In genomic region chr4:124887738-124888137, GRCh38 we compare ENCODE assay signal across 17 cellular contexts.
DNase-seq lines count a peak whose midpoint lies in the region; ATAC-seq and TF ChIP-seq lines count a peak whose summit lies in the region.
"Had no signal": no experiment of that assay in that cellular context is flagged by ENCODE, and none has a peak within 500 bp of the region (broad histone marks: within the 10 kb centered on the region; RNA-seq: fewer than 3 reads in every experiment).

No MANE protein-coding gene starts in this region.

- H3F3A ChIP-seq in SK-N-SH (replicated peaks; ENCODE audit: insufficient read depth) (no peaks in the 10 kb centered on the region), PC-9 (ENCODE audit: insufficient read depth, low read depth) (no peaks in the 10 kb centered on the region)

- H3K9me3 ChIP-seq in SK-N-SH = no peaks in the 10 kb centered on the region
- H3K9me3 ChIP-seq in PC-9 (ENCODE audit: insufficient read depth, low read depth) = no peaks in the 10 kb centered on the region
- no peaks in the 10 kb centered on the region for H3K9me3 ChIP-seq in mucosa of descending colon
- H3K9me3 ChIP-seq: A549; BLaER1 treated with 17β-estradiol and CSF1 and Interleukin-3, amounts not matched to agents 10 nM and 100 nM; Caco-2 had no signal

- TF ChIP-seq CTCF in SK-N-SH (IDR thresholded peaks at IDR 0.05) (no peak), PC-9 (conservative IDR thresholded peaks at IDR 0.05) (no peak), epithelial cell of esophagus (IDR thresholded peaks at IDR 0.05; ENCODE audit: insufficient read depth, low read depth, low read length, missing control alignments) (no peak), mucosa of descending colon (IDR thresholded peaks at IDR 0.05) (no peak)

- CTCF ChIA-PET in SK-N-SH (lab: Yijun Ruan, JAX) (no interaction called here), PC-9 (lab: Charles Lee) (no interaction called here)

- intact Hi-C loops in PC-9 (cut with micrococcal nuclease; ENCODE audit: unreplicated experiment) (no loop called here), mucosa of descending colon (cut with DNase I, micrococcal nuclease) (no loop called here)

- H3K4me1 ChIP-seq in SK-N-SH (ENCODE audit: control insufficient read depth in 1 of 2, insufficient read depth in 2 of 2, low read depth in 1 of 2, low read length in 1 of 2) = no peaks in the 10 kb centered on the region
- H3K4me1 ChIP-seq in PC-9 (replicated peaks; ENCODE audit: insufficient read depth) = no peaks in the 10 kb centered on the region
- no peaks in the 10 kb centered on the region for H3K4me1 ChIP-seq in mucosa of descending colon (ENCODE audit: low read depth)
- H3K4me1 ChIP-seq: A549; BLaER1 treated with 17β-estradiol and CSF1 and Interleukin-3, amounts not matched to agents 10 nM and 100 nM; Caco-2 had no signal

- POLR2A ChIA-PET in SK-N-SH (lab: Yijun Ruan, JAX) (no interaction called here), PC-9 (lab: Charles Lee; ENCODE audit: unreplicated experiment) (no interaction called here)

- H3K9ac ChIP-seq in SK-N-SH = no peak overlapping the region
- H3K9ac ChIP-seq: BLaER1 treated with 17β-estradiol and CSF1 and Interleukin-3, amounts not matched to agents 10 nM and 100 nM had no signal

- DNase-seq in SK-N-SH (no peak), PC-9 (no peak), epithelial cell of esophagus (ENCODE audit: low read depth) (peak; percentile 41), mucosa of descending colon (no peak)
- DNase-seq: AML-193; Caco-2; Calu3; CD4-positive, alpha-beta T cell; CD8-positive, alpha-beta T cell; DMS79 treated with DMSO at 0.1 percent for 48 hours; GF-D8 had no signal

- no peaks in the 10 kb centered on the region for H3K79me2 ChIP-seq in SK-N-SH (ENCODE audit: insufficient read depth)
- no peaks in the 10 kb centered on the region for H3K79me2 ChIP-seq in PC-9 (ENCODE audit: low read depth)

- H2AFZ ChIP-seq in SK-N-SH (ENCODE audit: low read depth) (no peak overlapping the region), PC-9 (0 out of 2 replicates have a peak overlapping the region, but pooled peaks have one; percentile 29)

- no peak overlapping the region for H3K4me3 ChIP-seq in SK-N-SH (ENCODE audit: low read depth in 2 of 2, low read length in 1 of 2)
- H3K4me3 ChIP-seq in PC-9 = no peak overlapping the region
- no peak overlapping the region for H3K4me3 ChIP-seq in epithelial cell of esophagus (ENCODE audit: low read length)
- H3K4me3 ChIP-seq in mucosa of descending colon = no peak overlapping the region
- H3K4me3 ChIP-seq: A549; BLaER1 treated with 17β-estradiol and CSF1 and Interleukin-3, amounts not matched to agents 10 nM and 100 nM had no signal

- H3K36me3 ChIP-seq in SK-N-SH (replicated peaks in 1 of 2; ENCODE audit: control insufficient read depth in 1 of 2, insufficient read depth in 2 of 2, low read length in 1 of 2) = no peaks in the 10 kb centered on the region
- H3K36me3 ChIP-seq in PC-9 (ENCODE audit: low read depth) = no peaks in the 10 kb centered on the region
- no peaks in the 10 kb centered on the region for H3K36me3 ChIP-seq in mucosa of descending colon (ENCODE audit: low read depth)
- H3K36me3 ChIP-seq: BLaER1 treated with 17β-estradiol and CSF1 and Interleukin-3, amounts not matched to agents 10 nM and 100 nM had no signal

- H3K27ac ChIP-seq in SK-N-SH (ENCODE audit: low read depth in 2 of 2, low read length in 1 of 2) (no peak overlapping the region), PC-9 (no peak overlapping the region)
- H3K27ac ChIP-seq: 22Rv1; A549; BLaER1 treated with 17β-estradiol and CSF1 and Interleukin-3, amounts not matched to agents 10 nM and 100 nM; C4-2B had no signal

- peak in 1 of 2 experiments; percentile 13; a peak in 1 of 4 replicates for TF ChIP-seq EP300 in SK-N-SH (IDR thresholded peaks at IDR 0.05; ENCODE audit: borderline replicate concordance in 1 of 2, low read depth in 1 of 2, low read length in 1 of 2)

- BruUV-seq in PC-9 (replicated peaks; lab: Mats Ljungman, UMichigan) = no TSS peak

- 91% methylated on average over 3 of the region's 3 CpGs for WGBS in SK-N-SH (ENCODE audit: low lambda C conversion rate)

- no peak overlapping the region for H3K4me2 ChIP-seq in SK-N-SH
- H3K4me2 ChIP-seq in PC-9 = no peak overlapping the region
- H3K4me2 ChIP-seq: A549; BLaER1 treated with 17β-estradiol and CSF1 and Interleukin-3, amounts not matched to agents 10 nM and 100 nM had no signal

- no peak for ATAC-seq in SK-N-SH treated with all-trans-retinoic acid at 6 μM for 48 hours
- ATAC-seq in HG03520 (IDR thresholded peaks at IDR 0.05; ENCODE audit: unreplicated experiment) = no peak
- no peak for ATAC-seq in mucosa of descending colon
- ATAC-seq: A549; CD8-positive, alpha-beta T cell had no signal

- H3K9me2 ChIP-seq in SK-N-SH (no peaks in the 10 kb centered on the region; the same call in 1 of the 2 replicates), PC-9 (ENCODE audit: insufficient read depth) (peaks cover 4% of the 10 kb centered on the region)

- H4K20me1 ChIP-seq in SK-N-SH (ENCODE audit: insufficient read depth) (no peaks in the 10 kb centered on the region), PC-9 (ENCODE audit: insufficient read depth) (no peaks in the 10 kb centered on the region)
- H4K20me1 ChIP-seq: BLaER1 treated with 17β-estradiol and CSF1 and Interleukin-3, amounts not matched to agents 10 nM and 100 nM had no signal

- H3K27me3 ChIP-seq in SK-N-SH (ENCODE audit: insufficient read depth) = no peaks in the 10 kb centered on the region
- H3K27me3 ChIP-seq in PC-9 (ENCODE audit: insufficient read depth, low read depth) = no peaks in the 10 kb centered on the region
- H3K27me3 ChIP-seq: BLaER1 treated with 17β-estradiol and CSF1 and Interleukin-3, amounts not matched to agents 10 nM and 100 nM had no signal

- no peak for TF ChIP-seq RAD21 in SK-N-SH (IDR thresholded peaks at IDR 0.05; ENCODE audit: low read length)

TF ChIP-seq in SK-N-SH, 30 proteins besides CTCF, POLR2A, EP300 and RAD21:
- peak; percentile 60 for TF ChIP-seq GATA2 (CRISPR knock-in tag; IDR thresholded peaks at IDR 0.05)
- no peak for TF ChIP-seq CHD2 (IDR thresholded peaks at IDR 0.05; ENCODE audit: low read length, partially characterized antibody)
- no peak for TF ChIP-seq USF1 (IDR thresholded peaks at IDR 0.05; ENCODE audit: borderline replicate concordance, low read depth)

TF ChIP-seq in SK-N-SH treated with all-trans-retinoic acid at 6 μM for 48 hours, 23 proteins besides CTCF, POLR2A, EP300 and RAD21 (continues in another document):
- no peak for TF ChIP-seq CSDC2 (CRISPR knock-in tag; IDR thresholded peaks at IDR 0.05)
- no peak for TF ChIP-seq PPARA (CRISPR knock-in tag; IDR thresholded peaks at IDR 0.05; ENCODE audit: borderline replicate concordance)
- TF ChIP-seq TCF4 (CRISPR knock-in tag; IDR thresholded peaks at IDR 0.05; ENCODE audit: borderline replicate concordance) = no peak
- no peak for TF ChIP-seq TSHZ2 (CRISPR knock-in tag; IDR thresholded peaks at IDR 0.05)
- TF ChIP-seq RARB (CRISPR knock-in tag; IDR thresholded peaks at IDR 0.05) = no peak
- TF ChIP-seq GLIS3 (CRISPR knock-in tag; IDR thresholded peaks at IDR 0.05) = no peak
- no peak for TF ChIP-seq PATZ1 (CRISPR knock-in tag; IDR thresholded peaks at IDR 0.05; ENCODE audit: borderline replicate concordance)
- TF ChIP-seq BACH2 (CRISPR knock-in tag; IDR thresholded peaks at IDR 0.05; ENCODE audit: borderline replicate concordance) = no peak
